Comparison of ENCODE assay signal across 11 cellular contexts in genomic region chr1:151435174-151435573, GRCh38.
"Had no signal": no experiment of that assay in that cellular context is flagged by ENCODE, and none has a peak within 500 bp of the region (broad histone marks: within the 10 kb centered on the region; RNA-seq: fewer than 3 reads in every experiment).

No MANE protein-coding gene starts in this region.

- H3K27ac ChIP-seq: hepatocyte, tibial nerve, vagina had no signal

- DNase-seq: activated CD4-positive, alpha-beta T cell treated with anti-CD3 and anti-CD28 coated beads for 4 hours; activated naive CD4-positive, alpha-beta T cell treated with anti-CD3 and anti-CD28 coated beads, Interleukin-2, amount 50 U/mL, for 16 hours; amniotic stem cell; naive B cell; posterior cingulate gyrus; small intestine had no signal

- H3K27me3 ChIP-seq: hepatocyte, tibial nerve, vagina had no signal

- H2AFZ ChIP-seq: hepatocyte had no signal

- H3K4me2 ChIP-seq: hepatocyte had no signal

- ATAC-seq: activated T-helper 17 cell treated with anti-CD3 and anti-CD28 coated beads, Interleukin-2, amount 50 U/mL, for 72 hours had no signal

- H3K4me3 ChIP-seq: hepatocyte, lung, tibial nerve, vagina had no signal

- H3K9me3 ChIP-seq: tibial nerve, vagina had no signal
